ENCODE assay signal across 10 cellular contexts in genomic region chr19:891421-892200, GRCh38. TPM values are rescaled to one million over a fixed set of nuclear protein-coding genes. Genes with fewer than 3 reads are reported as not detected.
DNase-seq lines count a peak whose midpoint lies in the region; ATAC-seq, FAIRE-seq and TF ChIP-seq lines count a peak whose summit lies in the region.
"Not testable (repeated sequence)": the region's sequence is repeated elsewhere in the genome, so short reads cannot be mapped to it uniquely, and the experiment has no call there.
"Had no signal": no experiment of that assay in that cellular context is flagged by ENCODE, and none has a peak within 500 bp of the region (broad histone marks: within the 10 kb centered on the region; RNA-seq: fewer than 3 reads in every experiment).

No MANE protein-coding gene starts in this region.

- peaks cover 25% of the 10 kb centered on the region for H3K4me1 Mint-ChIP-seq in CD4-positive, alpha-beta T cell (ENCODE audit: low read depth)
- peaks cover 8 to 20% (median 10%) of the 10 kb centered on the region in 3 donors for H3K4me1 Mint-ChIP-seq in IgD-negative memory B cell
- H3K4me1 Mint-ChIP-seq in activated naive CD8-positive, alpha-beta T cell treated with anti-CD3 and anti-CD28 coated beads, Interleukin-2, amount 50 U/mL, for 24 hours = peaks cover 18% of the 10 kb centered on the region

- TF ChIP-seq POLR2A in endothelial cell of umbilical vein (IDR thresholded peaks at IDR 0.05; ENCODE audit: low read depth, low read length) = not testable (repeated sequence)

- H3K27ac ChIP-seq in CD4-positive, alpha-beta T cell (ENCODE audit: low read depth, low read length); SK-N-SH (ENCODE audit: low read depth in 2 of 2, low read length in 1 of 2); endothelial cell of umbilical vein (ENCODE audit: insufficient read depth, low read depth, low read length); thymus (ENCODE audit: low read depth): not testable (repeated sequence)
- H3K27ac ChIP-seq in neutrophil = peak overlapping the region; percentile 94

- CTCF ChIA-PET in CD4-positive, alpha-beta T cell (lab: Charles Lee) = interaction anchor here (2.0 to 2.3 kb wide), 2 partner anchors 28 kb away, joined by 10 to 12 read pairs; no protein-coding TSS in a partner anchor
- CTCF ChIA-PET in SK-N-SH (lab: Yijun Ruan, JAX) = interaction anchor here (0.7 kb wide), 1 partner anchor 28 kb away, joined by 4 read pairs; no protein-coding TSS in a partner anchor
- CTCF ChIA-PET in endothelial cell of umbilical vein (lab: Charles Lee) = not testable (repeated sequence)

- TF ChIP-seq CTCF in CD4-positive, alpha-beta T cell (IDR thresholded peaks at IDR 0.05); SK-N-SH (IDR thresholded peaks at IDR 0.05); endothelial cell of umbilical vein (IDR thresholded peaks at IDR 0.05; ENCODE audit: extremely low read depth in 1 of 2, insufficient read depth in 1 of 2, low read depth in 1 of 2, low read length in 2 of 2); kidney epithelial cell (IDR thresholded peaks at IDR 0.05; ENCODE audit: insufficient read depth, low read length, poor library complexity, severe bottlenecking); neutrophil (IDR thresholded peaks at IDR 0.05): not testable (repeated sequence)

- BruUV-seq in endothelial cell of umbilical vein (replicated peaks; lab: Mats Ljungman, UMichigan) = not testable (repeated sequence)

- not testable (repeated sequence) for H3K9me3 ChIP-seq in CD4-positive, alpha-beta T cell (ENCODE audit: control insufficient read depth, low read length); SK-N-SH; endothelial cell of umbilical vein (replicated peaks; ENCODE audit: control insufficient read depth, insufficient read depth, low read length); neutrophil; thymus (ENCODE audit: control insufficient read depth)

- not testable (repeated sequence) for H2AFZ ChIP-seq in SK-N-SH (ENCODE audit: low read depth); endothelial cell of umbilical vein (ENCODE audit: low read depth, low read length)

- H3K27me3 ChIP-seq in CD4-positive, alpha-beta T cell (ENCODE audit: control insufficient read depth, insufficient read depth, low read length); SK-N-SH (ENCODE audit: insufficient read depth); endothelial cell of umbilical vein (ENCODE audit: control insufficient read depth in 2 of 2, insufficient read depth in 2 of 2, low read length in 2 of 2); kidney epithelial cell (ENCODE audit: control insufficient read depth, insufficient read depth, low read length); neutrophil; thymus (ENCODE audit: control insufficient read depth, insufficient read depth): not testable (repeated sequence)

- DNase-seq in CD4-positive, alpha-beta T cell; SK-N-SH; activated naive CD8-positive, alpha-beta T cell treated with anti-CD3 and anti-CD28 coated beads, Interleukin-2, amount 50 U/mL, for 24 hours; endothelial cell of umbilical vein (ENCODE audit: low read depth, low spot score); kidney epithelial cell (ENCODE audit: low read depth): not testable (repeated sequence)

- peaks cover 42% of the 10 kb centered on the region for H3K36me3 Mint-ChIP-seq in CD4-positive, alpha-beta T cell (ENCODE audit: low read depth)
- not testable (repeated sequence) for H3K36me3 Mint-ChIP-seq in IgD-negative memory B cell; activated naive CD8-positive, alpha-beta T cell treated with anti-CD3 and anti-CD28 coated beads, Interleukin-2, amount 50 U/mL, for 24 hours (ENCODE audit: low read depth)

- POLR2A ChIA-PET in CD4-positive, alpha-beta T cell (lab: Charles Lee) = interaction anchor here (1.0 to 7.0 kb wide), 3 partner anchors 15 to 183 kb away, joined by 3 to 183 read pairs (median 29); no protein-coding TSS in a partner anchor
- POLR2A ChIA-PET in SK-N-SH (lab: Yijun Ruan, JAX); endothelial cell of umbilical vein (lab: Charles Lee): not testable (repeated sequence)

- ATAC-seq in CD4-positive, alpha-beta T cell (ENCODE audit: poor library complexity); activated naive CD8-positive, alpha-beta T cell treated with anti-CD3 and anti-CD28 coated beads, Interleukin-2, amount 50 U/mL, for 24 hours: not testable (repeated sequence)

- WGBS in SK-N-SH (ENCODE audit: low lambda C conversion rate) = 94% methylated on average over 47 of the region's 50 CpGs
- WGBS in thymus = 89% methylated on average over 45 of the region's 50 CpGs

- not testable (repeated sequence) for FAIRE-seq in endothelial cell of umbilical vein (lab: Jason Lieb, UNC)

- dilution Hi-C loops in endothelial cell of umbilical vein (cut with MboI; ENCODE audit: extremely low pct_ligation_motif_present, low sequenced_read_pairs) = not testable (repeated sequence)

- peak overlapping the region; percentile 98 for H3K27ac Mint-ChIP-seq in CD4-positive, alpha-beta T cell
- H3K27ac Mint-ChIP-seq in IgD-negative memory B cell = peak overlapping the region; percentile 83 to 97 (median 90)
- not testable (repeated sequence) for H3K27ac Mint-ChIP-seq in activated naive CD8-positive, alpha-beta T cell treated with anti-CD3 and anti-CD28 coated beads, Interleukin-2, amount 50 U/mL, for 24 hours

- H3K4me3 ChIP-seq in SK-N-SH (ENCODE audit: low read depth in 2 of 2, low read length in 1 of 2) (peak overlapping the region; percentile 81 to 87), endothelial cell of umbilical vein (replicated peaks in 1 of 3; ENCODE audit: insufficient read depth in 1 of 3, low read depth in 1 of 3, low read length in 3 of 3) (peak overlapping the region in 2 of 3 experiments; percentile 39 to 91), kidney epithelial cell (ENCODE audit: low read depth, low read length) (peak overlapping the region; percentile 90), neutrophil (ENCODE audit: low read depth in 1 of 2, low read length in 1 of 2) (peak overlapping the region in 1 of 2 experiments; percentile 82), thymus (ENCODE audit: low read length) (peak overlapping the region; percentile 97)

- not testable (repeated sequence) for H3K4me1 ChIP-seq in SK-N-SH (ENCODE audit: control insufficient read depth in 1 of 2, insufficient read depth in 2 of 2, low read depth in 1 of 2, low read length in 1 of 2); endothelial cell of umbilical vein (ENCODE audit: control insufficient read depth, extremely low read depth, insufficient read depth, low read length); thymus (ENCODE audit: control insufficient read depth, insufficient read depth, low read length)
- peaks cover 21 to 23% of the 10 kb centered on the region in 2 experiments for H3K4me1 ChIP-seq in neutrophil (ENCODE audit: control insufficient read depth in 1 of 2, insufficient read depth in 1 of 2, low read depth in 1 of 2, low read length in 1 of 2)

- H3K36me3 ChIP-seq in SK-N-SH (replicated peaks in 1 of 2; ENCODE audit: control insufficient read depth in 1 of 2, insufficient read depth in 2 of 2, low read length in 1 of 2) = peaks cover 4 to 20% of the 10 kb centered on the region in 2 experiments
- H3K36me3 ChIP-seq in endothelial cell of umbilical vein (ENCODE audit: control insufficient read depth in 2 of 2, extremely low read depth in 1 of 2, insufficient read depth in 2 of 2, low read length in 2 of 2) = peaks cover 5 to 17% of the 10 kb centered on the region in 2 experiments
- not testable (repeated sequence) for H3K36me3 ChIP-seq in kidney epithelial cell (ENCODE audit: control insufficient read depth, insufficient read depth, low read length)
- peaks cover 55% of the 10 kb centered on the region for H3K36me3 ChIP-seq in neutrophil
- peaks cover 23% of the 10 kb centered on the region for H3K36me3 ChIP-seq in thymus (ENCODE audit: control insufficient read depth, insufficient read depth)

- H3K9me2 ChIP-seq in SK-N-SH = not testable (repeated sequence)

- TF ChIP-seq EP300 in SK-N-SH (IDR thresholded peaks at IDR 0.05; ENCODE audit: borderline replicate concordance in 1 of 2, low read depth in 1 of 2, low read length in 1 of 2) = not testable (repeated sequence)

- peak overlapping the region; percentile 88 for H3K4me2 ChIP-seq in SK-N-SH
- H3K4me2 ChIP-seq in endothelial cell of umbilical vein (ENCODE audit: insufficient read depth, low read length) = peak overlapping the region; percentile 41

- intact Hi-C loops in CD4-positive, alpha-beta T cell (cut with DNase I, micrococcal nuclease) = loop anchor here (2.0 kb wide), 2 partner anchors 19 to 29 kb away; no protein-coding TSS in a partner anchor
- intact Hi-C loops in endothelial cell of umbilical vein (cut with micrococcal nuclease) = loop anchor here (2.0 kb wide), 1 partner anchor 21 kb away; the partner anchor contains the start of gene R3HDM4

- H3K9ac ChIP-seq in SK-N-SH = peak overlapping the region; percentile 95; the same call in 1 of the 2 replicates
- not testable (repeated sequence) for H3K9ac ChIP-seq in endothelial cell of umbilical vein (replicated peaks; ENCODE audit: extremely low read depth, insufficient read depth, low read length)

- not testable (repeated sequence) for TF ChIP-seq RAD21 in SK-N-SH (IDR thresholded peaks at IDR 0.05; ENCODE audit: low read length)

- peaks cover 18% of the 10 kb centered on the region for H3F3A ChIP-seq in SK-N-SH (replicated peaks; ENCODE audit: insufficient read depth)

- H3K4me3 Mint-ChIP-seq in CD4-positive, alpha-beta T cell = peak overlapping the region; percentile 84
- H3K4me3 Mint-ChIP-seq in IgD-negative memory B cell = peak overlapping the region; percentile 71 to 93 (median 83)
- peak overlapping the region; percentile 82 for H3K4me3 Mint-ChIP-seq in activated naive CD8-positive, alpha-beta T cell treated with anti-CD3 and anti-CD28 coated beads, Interleukin-2, amount 50 U/mL, for 24 hours

- not testable (repeated sequence) for H4K20me1 ChIP-seq in SK-N-SH (ENCODE audit: insufficient read depth); endothelial cell of umbilical vein (replicated peaks; ENCODE audit: control insufficient read depth, extremely low read depth, insufficient read depth, low read length)

- peaks cover 14% of the 10 kb centered on the region for H3K79me2 ChIP-seq in SK-N-SH (ENCODE audit: insufficient read depth)
- not testable (repeated sequence) for H3K79me2 ChIP-seq in endothelial cell of umbilical vein (ENCODE audit: control insufficient read depth, insufficient read depth, low read length)

- H3K9me3 Mint-ChIP-seq in CD4-positive, alpha-beta T cell; IgD-negative memory B cell; activated naive CD8-positive, alpha-beta T cell treated with anti-CD3 and anti-CD28 coated beads, Interleukin-2, amount 50 U/mL, for 24 hours: not testable (repeated sequence)

- not testable (repeated sequence) for H3K9me1 ChIP-seq in endothelial cell of umbilical vein (replicated peaks; ENCODE audit: control insufficient read depth, extremely low read depth, insufficient read depth, low read length)

- not testable (repeated sequence) for H3K27me3 Mint-ChIP-seq in CD4-positive, alpha-beta T cell; IgD-negative memory B cell; activated naive CD8-positive, alpha-beta T cell treated with anti-CD3 and anti-CD28 coated beads, Interleukin-2, amount 50 U/mL, for 24 hours

RNA-seq across cellular contexts. Expression of gene MED16, which starts 1.4 kb away (rescaled TPM):
- total RNA-seq in CD4-positive, alpha-beta T cell = 10 to 100 TPM; 25.8 to 30.1 TPM
- polyA plus RNA-seq in IgD-negative memory B cell (138 TPM), SK-N-SH (2012; rRNA removed) (30.0 and 40.6 TPM in 2 replicates), endothelial cell of umbilical vein (66.5 and 96.6 TPM in 2 replicates), thymus (64.4 TPM)
- polyA plus RNA-seq in SK-N-SH (2012; cell fraction: cytosol; rRNA removed) = 12.5 and 22.8 TPM in 2 replicates
- 49.0 and 102 TPM in 2 replicates for polyA plus RNA-seq in SK-N-SH (2012; cell fraction: nucleus; rRNA removed)
- total RNA-seq in endothelial cell of umbilical vein (54.7 and 63.1 TPM in 2 replicates), kidney epithelial cell (40.1 and 41.4 TPM in 2 replicates)
- 33.5 and 44.8 TPM in 2 replicates for polyA plus RNA-seq in endothelial cell of umbilical vein (2011; cell fraction: cytosol; rRNA removed)
- 39.3 and 41.1 TPM in 2 replicates for polyA plus RNA-seq in endothelial cell of umbilical vein (2011; cell fraction: nucleus; rRNA removed)
- 34.9 and 47.5 TPM in 2 replicates for polyA plus RNA-seq in endothelial cell of umbilical vein (2012)
- 32.5 and 45.6 TPM in 2 replicates for polyA minus RNA-seq in endothelial cell of umbilical vein
- 31.4 TPM for polyA minus RNA-seq in endothelial cell of umbilical vein (2011; cell fraction: cytosol; rRNA and poly(A)+ RNA removed)
- polyA minus RNA-seq in endothelial cell of umbilical vein (2011; cell fraction: nucleus; rRNA and poly(A)+ RNA removed) = 22.8 and 36.9 TPM in 2 replicates

RNA-seq across cellular contexts. Expression of gene RNU6-9, which starts 1.7 kb away (rescaled TPM):
- not detected for total RNA-seq in CD4-positive, alpha-beta T cell
- polyA plus RNA-seq in IgD-negative memory B cell (not detected), SK-N-SH (2012; rRNA removed) (not detected in 2 replicates), endothelial cell of umbilical vein (not detected in 2 replicates), thymus (not detected)
- polyA plus RNA-seq in SK-N-SH (2012; cell fraction: cytosol; rRNA removed) = not detected in 2 replicates
- not detected in 2 replicates for polyA plus RNA-seq in SK-N-SH (2012; cell fraction: nucleus; rRNA removed)
- total RNA-seq in endothelial cell of umbilical vein (not detected in 2 replicates), kidney epithelial cell (not detected in 2 replicates)
- not detected in 2 replicates for polyA plus RNA-seq in endothelial cell of umbilical vein (2011; cell fraction: cytosol; rRNA removed)
- not detected in 2 replicates for polyA plus RNA-seq in endothelial cell of umbilical vein (2011; cell fraction: nucleus; rRNA removed)
- not detected in 2 replicates for polyA plus RNA-seq in endothelial cell of umbilical vein (2012)
- not detected in 2 replicates for polyA minus RNA-seq in endothelial cell of umbilical vein
- 1,914 TPM for polyA minus RNA-seq in endothelial cell of umbilical vein (2011; cell fraction: cytosol; rRNA and poly(A)+ RNA removed)
- not detected in 2 replicates for polyA minus RNA-seq in endothelial cell of umbilical vein (2011; cell fraction: nucleus; rRNA and poly(A)+ RNA removed)
- total RNA-seq: cerebellum, pulmonary artery endothelial cell had no signal

RNA-seq across cellular contexts. Expression of gene R3HDM4, which starts 21.4 kb away (rescaled TPM):
- 100 to 1,000 TPM; 309 to 313 TPM for total RNA-seq in CD4-positive, alpha-beta T cell
- 322 TPM for polyA plus RNA-seq in IgD-negative memory B cell
- 39.2 and 41.4 TPM in 2 replicates for polyA plus RNA-seq in SK-N-SH (2012; rRNA removed)
- polyA plus RNA-seq in SK-N-SH (2012; cell fraction: cytosol; rRNA removed) = 19.6 and 30.3 TPM in 2 replicates
- 46.7 and 47.9 TPM in 2 replicates for polyA plus RNA-seq in SK-N-SH (2012; cell fraction: nucleus; rRNA removed)
- total RNA-seq in endothelial cell of umbilical vein = 49.6 and 53.9 TPM in 2 replicates
- 51.8 and 70.6 TPM in 2 replicates for polyA plus RNA-seq in endothelial cell of umbilical vein
- 22.2 and 29.8 TPM in 2 replicates for polyA plus RNA-seq in endothelial cell of umbilical vein (2011; cell fraction: cytosol; rRNA removed)
- 25.4 and 25.8 TPM in 2 replicates for polyA plus RNA-seq in endothelial cell of umbilical vein (2011; cell fraction: nucleus; rRNA removed)
- 33.4 and 53.0 TPM in 2 replicates for polyA plus RNA-seq in endothelial cell of umbilical vein (2012)
- 18.9 and 19.7 TPM in 2 replicates for polyA minus RNA-seq in endothelial cell of umbilical vein
- 7.7 TPM for polyA minus RNA-seq in endothelial cell of umbilical vein (2011; cell fraction: cytosol; rRNA and poly(A)+ RNA removed)
- 5.4 and 9.2 TPM in 2 replicates for polyA minus RNA-seq in endothelial cell of umbilical vein (2011; cell fraction: nucleus; rRNA and poly(A)+ RNA removed)
- 61.5 and 75.0 TPM in 2 replicates for total RNA-seq in kidney epithelial cell
- 102 TPM for polyA plus RNA-seq in thymus

RNA-seq across cellular contexts. Expression of gene KISS1R, which starts 25.5 kb away (rescaled TPM):
- total RNA-seq in CD4-positive, alpha-beta T cell = 1 to 10 TPM; 1.5 to 1.6 TPM
- polyA plus RNA-seq in IgD-negative memory B cell = 3.9 TPM
- not detected in 2 replicates for polyA plus RNA-seq in SK-N-SH (2012; rRNA removed)
- 0.03 TPM in 1 of 2 replicates, not detected in the other for polyA plus RNA-seq in SK-N-SH (2012; cell fraction: cytosol; rRNA removed)
- 0.04 TPM in 1 of 2 replicates, not detected in the other for polyA plus RNA-seq in SK-N-SH (2012; cell fraction: nucleus; rRNA removed)
- not detected in 2 replicates for total RNA-seq in endothelial cell of umbilical vein
- not detected in 2 replicates for polyA plus RNA-seq in endothelial cell of umbilical vein
- polyA plus RNA-seq in endothelial cell of umbilical vein (2011; cell fraction: cytosol; rRNA removed) = not detected in 2 replicates
- polyA plus RNA-seq in endothelial cell of umbilical vein (2011; cell fraction: nucleus; rRNA removed) = not detected in 2 replicates
- polyA plus RNA-seq in endothelial cell of umbilical vein (2012) = not detected in 2 replicates
- 0.28 TPM in 1 of 2 replicates, not detected in the other for polyA minus RNA-seq in endothelial cell of umbilical vein
- polyA minus RNA-seq in endothelial cell of umbilical vein (2011; cell fraction: cytosol; rRNA and poly(A)+ RNA removed) = not detected
- not detected in 2 replicates for polyA minus RNA-seq in endothelial cell of umbilical vein (2011; cell fraction: nucleus; rRNA and poly(A)+ RNA removed)
- 0.75 TPM in 1 of 2 replicates, not detected in the other for total RNA-seq in kidney epithelial cell
- 0.14 TPM for polyA plus RNA-seq in thymus
- total RNA-seq: pulmonary artery endothelial cell had no signal

RNA-seq across cellular contexts. Expression of gene CFD, which starts 32.1 kb away (rescaled TPM):
- 1 to 10 TPM; 2.3 to 2.9 TPM for total RNA-seq in CD4-positive, alpha-beta T cell
- polyA plus RNA-seq in IgD-negative memory B cell = 6.3 TPM
- 2.5 and 3.2 TPM in 2 replicates for polyA plus RNA-seq in SK-N-SH (2012; rRNA removed)
- 1.8 and 2.4 TPM in 2 replicates for polyA plus RNA-seq in SK-N-SH (2012; cell fraction: cytosol; rRNA removed)
- 1.7 and 3.8 TPM in 2 replicates for polyA plus RNA-seq in SK-N-SH (2012; cell fraction: nucleus; rRNA removed)
- total RNA-seq in endothelial cell of umbilical vein = 0.40 TPM in 1 of 2 replicates, not detected in the other
- 0.25 and 0.53 TPM in 2 replicates for polyA plus RNA-seq in endothelial cell of umbilical vein
- 0.11 and 0.43 TPM in 2 replicates for polyA plus RNA-seq in endothelial cell of umbilical vein (2011; cell fraction: cytosol; rRNA removed)
- polyA plus RNA-seq in endothelial cell of umbilical vein (2011; cell fraction: nucleus; rRNA removed) = not detected in 2 replicates
- 0.52 and 0.64 TPM in 2 replicates for polyA plus RNA-seq in endothelial cell of umbilical vein (2012)
- 0.32 TPM in 1 of 2 replicates, not detected in the other for polyA minus RNA-seq in endothelial cell of umbilical vein
- 26.2 TPM for polyA minus RNA-seq in endothelial cell of umbilical vein (2011; cell fraction: cytosol; rRNA and poly(A)+ RNA removed)
- 0.63 TPM in 1 of 2 replicates, not detected in the other for polyA minus RNA-seq in endothelial cell of umbilical vein (2011; cell fraction: nucleus; rRNA and poly(A)+ RNA removed)
- total RNA-seq in kidney epithelial cell = 1.3 TPM in 2 replicates
- 40.0 TPM for polyA plus RNA-seq in thymus
